Comparison of ENCODE assay signal across 20 cellular contexts in the genomic region with DNA sequence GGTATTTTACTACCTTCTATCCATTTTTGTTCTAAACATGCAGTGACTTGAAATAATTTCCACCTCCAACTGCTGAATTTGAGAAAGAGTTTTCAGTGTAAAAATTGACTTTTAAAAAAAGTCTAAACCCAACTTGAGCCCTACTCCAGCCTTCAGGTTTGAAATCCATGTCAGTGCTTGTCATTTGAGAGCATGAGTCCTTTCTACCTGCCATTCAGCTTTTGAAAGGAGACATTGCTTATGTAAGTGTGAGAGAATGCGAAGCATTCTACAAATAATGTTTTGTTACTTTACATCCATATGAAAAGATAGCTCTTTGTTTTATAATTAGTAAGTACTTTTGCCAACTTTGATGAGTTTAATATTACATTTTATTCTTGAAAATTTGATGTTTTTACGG.
DNase-seq lines count a peak whose midpoint lies in the region; ATAC-seq and TF ChIP-seq lines count a peak whose summit lies in the region.
"Had no signal": no experiment of that assay in that cellular context is flagged by ENCODE, and none has a peak within 500 bp of the region (broad histone marks: within the 10 kb centered on the region; RNA-seq: fewer than 3 reads in every experiment).

No MANE protein-coding gene starts in this region.

- H3K9me2 ChIP-seq in DOHH2 (replicated peaks; ENCODE audit: control insufficient read depth, low read length) (no peaks in the 10 kb centered on the region), Karpas-422 (replicated peaks; ENCODE audit: insufficient read depth, low read length) (no peaks in the 10 kb centered on the region)

- POLR2A ChIA-PET in WTC11 (lab: Charles Lee), result interaction anchor here (1.7 kb wide), 1 partner anchor 37 kb away, joined by 4 read pairs; no protein-coding TSS in a partner anchor

- H4K20me1 ChIP-seq in DOHH2 (ENCODE audit: control insufficient read depth, insufficient read depth, low read depth, low read length) (no peaks in the 10 kb centered on the region), Karpas-422 (ENCODE audit: insufficient read depth, low read depth, low read length) (no peaks in the 10 kb centered on the region)
- H4K20me1 ChIP-seq: BLaER1 had no signal

- H3K79me2 ChIP-seq in DOHH2 (ENCODE audit: control insufficient read depth, low read length) (no peaks in the 10 kb centered on the region), Karpas-422 (ENCODE audit: low read length) (no peaks in the 10 kb centered on the region)

- H3K27ac Mint-ChIP-seq in WTC11 (peak overlapping the region; percentile 28; the same call in 1 of the 2 replicates), nephron progenitor cell (no peak overlapping the region)
- H3K27ac Mint-ChIP-seq: CD14-positive monocyte; CD4-positive, alpha-beta memory T cell had no signal

- DNase-seq in WTC11 (ENCODE audit: low spot score), result no peak
- no peak for DNase-seq in nephron progenitor cell
- DNase-seq in NCI-H1694 treated with DMSO at 0.1 percent for 48 hours (lab: John Stamatoyannopoulos, UW), result no peak
- no peak for DNase-seq in Karpas-422
- no peak for DNase-seq in activated CD4-positive, CD25-positive, alpha-beta regulatory T cell (lab: John Stamatoyannopoulos, UW)
- DNase-seq: 8988T; Calu3; CD4-positive, alpha-beta memory T cell; DMS79 treated with DMSO at 0.1 percent for 48 hours; EL; GOT3; H9; KG1 had no signal

- H3K4me3 Mint-ChIP-seq in WTC11 (no peak overlapping the region), nephron progenitor cell (peak overlapping the region; percentile 12)
- H3K4me3 Mint-ChIP-seq: CD14-positive monocyte; CD4-positive, alpha-beta memory T cell; H9; IgD-negative memory B cell had no signal

- no peak overlapping the region for H3K4me3 ChIP-seq in DOHH2 (ENCODE audit: low read length)
- no peak overlapping the region for H3K4me3 ChIP-seq in HUES48 (ENCODE audit: low read depth, low read length)
- no peak overlapping the region for H3K4me3 ChIP-seq in Karpas-422 (ENCODE audit: low read length)
- H3K4me3 ChIP-seq: BLaER1, GM12878 had no signal

- peaks cover 91% of the 10 kb centered on the region for H3K4me1 Mint-ChIP-seq in WTC11
- H3K4me1 Mint-ChIP-seq in nephron progenitor cell, result peaks cover 96% of the 10 kb centered on the region
- H3K4me1 Mint-ChIP-seq: CD14-positive monocyte; CD4-positive, alpha-beta memory T cell had no signal

- H3K36me3 ChIP-seq in DOHH2 (ENCODE audit: control insufficient read depth, low read length), result no peaks in the 10 kb centered on the region
- H3K36me3 ChIP-seq in HUES48 (ENCODE audit: control insufficient read depth, insufficient read depth, low read length), result no peaks in the 10 kb centered on the region
- H3K36me3 ChIP-seq in Karpas-422 (ENCODE audit: insufficient read depth, low read length), result no peaks in the 10 kb centered on the region
- H3K36me3 ChIP-seq: BLaER1 had no signal

- TF ChIP-seq CTCF in DOHH2 (IDR thresholded peaks at IDR 0.05; ENCODE audit: low read depth, low read length, poor library complexity, severe bottlenecking) (no peak), WTC11 (IDR thresholded peaks at IDR 0.05) (no peak), nephron progenitor cell (IDR thresholded peaks at IDR 0.05) (no peak)

- H3K9me3 ChIP-seq in DOHH2 (ENCODE audit: control insufficient read depth, insufficient read depth, low read length) (no peaks in the 10 kb centered on the region), HUES48 (ENCODE audit: control insufficient read depth, insufficient read depth, low read length) (no peaks in the 10 kb centered on the region), Karpas-422 (ENCODE audit: low read length) (no peaks in the 10 kb centered on the region)
- H3K9me3 ChIP-seq: BLaER1 had no signal

- H3K9ac ChIP-seq in HUES48 (ENCODE audit: low read depth, low read length) (no peak overlapping the region), Karpas-422 (ENCODE audit: low read length) (no peak overlapping the region)
- H3K9ac ChIP-seq: BLaER1 had no signal

- H2AFZ ChIP-seq in Karpas-422 (ENCODE audit: low read length), result no peak overlapping the region

- no peak for ATAC-seq in WTC11
- ATAC-seq: HepG2 had no signal

- H3K27me3 Mint-ChIP-seq in WTC11 (ENCODE audit: low read depth) (no peaks in the 10 kb centered on the region), nephron progenitor cell (ENCODE audit: low read depth, poor library complexity) (no peaks in the 10 kb centered on the region)
- H3K27me3 Mint-ChIP-seq: CD4-positive, alpha-beta memory T cell; IgD-negative memory B cell had no signal

- CTCF ChIA-PET in WTC11 (lab: Charles Lee), result interaction anchor here (0.6 to 2.9 kb wide), 4 partner anchors 15 to 176 kb away, joined by 3 to 10 read pairs (median 4); no protein-coding TSS in a partner anchor

- H3K36me3 Mint-ChIP-seq in WTC11 (no peaks in the 10 kb centered on the region), nephron progenitor cell (ENCODE audit: low read depth) (no peaks in the 10 kb centered on the region)
- H3K36me3 Mint-ChIP-seq: CD14-positive monocyte; CD4-positive, alpha-beta memory T cell had no signal

- H3K4me2 ChIP-seq in DOHH2 (ENCODE audit: low read length) (peak overlapping the region; percentile 37), Karpas-422 (ENCODE audit: low read depth, low read length, poor library complexity, severe bottlenecking) (no peak overlapping the region)

- peaks cover 14% of the 10 kb centered on the region for H3F3A ChIP-seq in DOHH2 (ENCODE audit: control insufficient read depth, insufficient read depth)

- H3K27ac ChIP-seq in DOHH2 (ENCODE audit: low read depth, low read length) (no peak overlapping the region), HUES48 (ENCODE audit: low read depth, low read length) (peak overlapping the region; percentile 80), Karpas-422 (ENCODE audit: low read length) (no peak overlapping the region)
- H3K27ac ChIP-seq: BLaER1 had no signal

- H3K9me3 Mint-ChIP-seq in WTC11 (no peaks in the 10 kb centered on the region), nephron progenitor cell (no peaks in the 10 kb centered on the region)
- H3K9me3 Mint-ChIP-seq: CD14-positive monocyte, H9 had no signal

- no peaks in the 10 kb centered on the region for H3K27me3 ChIP-seq in DOHH2 (ENCODE audit: control insufficient read depth, low read length)
- H3K27me3 ChIP-seq in HUES48 (ENCODE audit: control insufficient read depth, insufficient read depth, low read length), result no peaks in the 10 kb centered on the region
- no peaks in the 10 kb centered on the region for H3K27me3 ChIP-seq in Karpas-422 (ENCODE audit: low read length)
- H3K27me3 ChIP-seq: BLaER1 had no signal

- H3K4me1 ChIP-seq in DOHH2 (ENCODE audit: control insufficient read depth, low read length), result peaks cover 55% of the 10 kb centered on the region
- H3K4me1 ChIP-seq in HUES48 (ENCODE audit: control insufficient read depth, insufficient read depth, low read length), result peaks cover 77% of the 10 kb centered on the region
- peaks cover 15% of the 10 kb centered on the region for H3K4me1 ChIP-seq in Karpas-422 (ENCODE audit: low read length)

TF ChIP-seq in WTC11, 78 proteins besides CTCF, POLR2A, EP300 and RAD21:
- TF ChIP-seq JAZF1 (CRISPR knock-in tag; IDR thresholded peaks at IDR 0.05) (no peak), CREB1 (CRISPR knock-in tag; IDR thresholded peaks at IDR 0.05) (no peak), TP53 (CRISPR knock-in tag; IDR thresholded peaks at IDR 0.05) (no peak), HMGA2 (CRISPR knock-in tag; IDR thresholded peaks at IDR 0.05) (no peak), ZNF121 (CRISPR knock-in tag; IDR thresholded peaks at IDR 0.05) (no peak), NR1H2 (CRISPR knock-in tag; IDR thresholded peaks at IDR 0.05) (no peak), ATF1 (CRISPR knock-in tag; IDR thresholded peaks at IDR 0.05) (no peak)
- TF ChIP-seq, protein P1, sequence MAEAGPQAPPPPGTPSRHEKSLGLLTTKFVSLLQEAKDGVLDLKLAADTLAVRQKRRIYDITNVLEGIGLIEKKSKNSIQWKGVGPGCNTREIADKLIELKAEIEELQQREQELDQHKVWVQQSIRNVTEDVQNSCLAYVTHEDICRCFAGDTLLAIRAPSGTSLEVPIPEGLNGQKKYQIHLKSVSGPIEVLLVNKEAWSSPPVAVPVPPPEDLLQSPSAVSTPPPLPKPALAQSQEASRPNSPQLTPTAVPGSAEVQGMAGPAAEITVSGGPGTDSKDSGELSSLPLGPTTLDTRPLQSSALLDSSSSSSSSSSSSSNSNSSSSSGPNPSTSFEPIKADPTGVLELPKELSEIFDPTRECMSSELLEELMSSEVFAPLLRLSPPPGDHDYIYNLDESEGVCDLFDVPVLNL (CRISPR knock-in tag; IDR thresholded peaks at IDR 0.05; ENCODE audit: borderline replicate concordance, low read depth), result no peak
- TF ChIP-seq, protein P2, sequence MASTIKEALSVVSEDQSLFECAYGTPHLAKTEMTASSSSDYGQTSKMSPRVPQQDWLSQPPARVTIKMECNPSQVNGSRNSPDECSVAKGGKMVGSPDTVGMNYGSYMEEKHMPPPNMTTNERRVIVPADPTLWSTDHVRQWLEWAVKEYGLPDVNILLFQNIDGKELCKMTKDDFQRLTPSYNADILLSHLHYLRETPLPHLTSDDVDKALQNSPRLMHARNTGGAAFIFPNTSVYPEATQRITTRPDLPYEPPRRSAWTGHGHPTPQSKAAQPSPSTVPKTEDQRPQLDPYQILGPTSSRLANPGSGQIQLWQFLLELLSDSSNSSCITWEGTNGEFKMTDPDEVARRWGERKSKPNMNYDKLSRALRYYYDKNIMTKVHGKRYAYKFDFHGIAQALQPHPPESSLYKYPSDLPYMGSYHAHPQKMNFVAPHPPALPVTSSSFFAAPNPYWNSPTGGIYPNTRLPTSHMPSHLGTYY (CRISPR knock-in tag; IDR thresholded peaks at IDR 0.05), result no peak
